1 cellular context compared by ENCODE assay signal in the genomic region with DNA sequence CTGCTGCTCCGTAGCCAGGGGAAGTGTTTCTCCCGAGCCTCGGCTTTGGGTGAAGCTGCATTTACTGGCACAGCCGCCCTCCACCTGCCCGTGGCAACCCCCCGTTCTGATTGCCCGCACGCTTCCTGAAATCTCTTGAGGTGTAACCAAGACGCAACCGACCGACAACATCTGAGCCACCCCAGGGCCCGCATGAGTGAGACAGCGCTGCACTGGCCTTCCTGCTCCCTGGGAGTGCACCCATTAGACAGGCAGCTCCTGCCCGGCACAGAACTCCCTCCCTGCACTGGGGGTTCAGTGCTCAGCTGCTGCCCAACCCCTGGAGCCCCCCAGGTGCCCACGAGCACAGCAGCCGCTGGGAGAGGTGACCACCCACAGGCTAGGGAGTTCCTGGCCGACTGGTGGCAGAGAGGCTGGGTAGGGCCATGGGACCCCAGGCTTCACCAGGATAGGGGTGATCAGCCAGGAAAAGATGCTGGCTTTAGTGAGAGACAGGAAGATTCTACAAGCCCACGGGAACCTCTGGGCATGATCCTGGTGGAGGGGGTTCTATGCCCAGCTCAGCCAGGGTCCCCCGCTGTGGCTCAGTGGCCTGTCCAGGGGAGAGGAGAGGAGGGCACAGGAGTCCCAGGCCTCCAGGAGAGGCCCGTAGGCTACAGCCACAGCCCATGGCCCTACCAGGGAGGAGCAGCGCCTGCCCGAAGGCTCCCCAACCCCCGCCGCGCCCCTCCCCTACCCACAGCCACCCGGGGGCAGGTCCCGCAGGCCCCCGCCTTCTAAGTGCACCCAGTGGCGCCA.
TF ChIP-seq lines count a peak whose summit lies in the region.

No MANE protein-coding gene starts in this region.

TF ChIP-seq in endothelial cell of umbilical vein, 7 proteins besides CTCF, POLR2A, EP300 and RAD21:
- TF ChIP-seq MYC (IDR thresholded peaks at IDR 0.05; ENCODE audit: low read depth, low read length) (no peak), EZH2 (IDR thresholded peaks at IDR 0.05; ENCODE audit: borderline replicate concordance, low read depth, low read length, severe bottlenecking) (no peak)
- TF ChIP-seq, protein P1, sequence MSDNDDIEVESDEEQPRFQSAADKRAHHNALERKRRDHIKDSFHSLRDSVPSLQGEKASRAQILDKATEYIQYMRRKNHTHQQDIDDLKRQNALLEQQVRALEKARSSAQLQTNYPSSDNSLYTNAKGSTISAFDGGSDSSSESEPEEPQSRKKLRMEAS (IDR thresholded peaks at IDR 0.05; ENCODE audit: insufficient read depth, insufficient read length) = no peak
